ENCODE assay signal across 8 cellular contexts in the genomic region with DNA sequence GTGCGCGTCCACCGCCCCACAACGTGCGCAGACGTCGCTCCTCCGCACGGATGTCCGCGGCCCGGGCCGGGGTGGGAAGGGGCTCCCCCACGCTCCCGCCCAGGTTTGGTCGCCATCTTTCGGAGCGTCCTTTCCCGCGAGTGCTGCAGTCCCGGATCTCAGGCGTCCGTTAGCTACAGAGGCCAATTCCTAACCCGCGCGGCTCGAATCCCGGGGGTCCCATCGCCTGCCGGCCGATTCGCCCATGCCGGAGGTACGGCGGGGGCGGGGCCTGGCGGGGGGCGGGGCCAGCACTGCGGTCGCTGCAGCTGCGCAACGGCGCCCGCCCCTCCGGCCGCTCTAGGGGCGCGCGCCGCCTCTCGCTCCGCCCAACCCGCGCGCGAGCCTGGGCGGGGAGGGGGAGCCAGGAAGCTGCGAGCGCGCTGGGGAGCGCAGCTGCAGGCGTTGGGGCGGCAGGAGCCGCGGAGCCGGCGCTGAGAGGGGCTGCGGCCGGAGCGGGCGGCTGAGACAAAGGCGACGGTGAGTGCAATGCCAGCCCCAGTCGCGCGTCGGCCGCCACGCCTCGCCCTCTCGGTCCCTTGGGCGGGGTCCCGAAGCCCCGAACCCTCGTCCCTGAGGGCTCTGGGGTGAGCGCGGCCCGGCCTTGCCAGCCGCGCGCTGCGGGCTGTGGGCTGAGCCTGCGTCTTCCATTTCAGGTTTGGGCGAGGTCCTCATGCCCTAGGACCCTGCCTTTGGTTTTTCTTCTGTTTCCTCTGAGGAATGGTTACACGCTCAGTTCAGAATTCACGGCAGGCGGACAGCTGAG. TPM values are rescaled to one million over a fixed set of nuclear protein-coding genes. Genes with fewer than 3 reads are reported as not detected.
DNase-seq lines count a peak whose midpoint lies in the region; ATAC-seq and TF ChIP-seq lines count a peak whose summit lies in the region.

A gene with protein sequence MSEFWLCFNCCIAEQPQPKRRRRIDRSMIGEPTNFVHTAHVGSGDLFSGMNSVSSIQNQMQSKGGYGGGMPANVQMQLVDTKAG (plus strand): TSS at position 406 of the 805 bp plus-strand sequence. CDS start 95,441 bp downstream, outside the sequence.

- ATAC-seq in GM19023 (IDR thresholded peaks at IDR 0.05; ENCODE audit: unreplicated experiment) (peak; percentile 88), HG03280 (IDR thresholded peaks at IDR 0.05; ENCODE audit: unreplicated experiment) (peak; percentile 85)

- TF ChIP-seq RAD21 in liver (IDR thresholded peaks at IDR 0.05), result no peak

- H3K4me3 ChIP-seq in liver (ENCODE audit: low read depth in 1 of 3, low read length in 3 of 3), result peak within 1 kb of the TSS; percentile 87 to 99 (median 93)

- H3K36me3 ChIP-seq in liver (ENCODE audit: control insufficient read depth in 4 of 4, insufficient read depth in 3 of 4, low read depth in 1 of 4, low read length in 3 of 4), result no peaks in the 10 kb centered on the region

- no peaks in the 10 kb centered on the region for H3K9me3 ChIP-seq in liver (ENCODE audit: control insufficient read depth in 4 of 4, low read length in 3 of 4)

- WGBS in liver, result under 1% methylated on average over 97 of the region's 97 CpGs

- peaks cover 3 to 15% (median 7%) of the 10 kb centered on the region in 4 donors for H3K4me1 ChIP-seq in liver (ENCODE audit: control insufficient read depth in 4 of 4, insufficient read depth in 4 of 4, low read length in 3 of 4)

- peak within 1 kb of the TSS; percentile 67 to 77 for H3K9ac ChIP-seq in liver (ENCODE audit: low read depth in 1 of 2, low read length in 2 of 2)

- TF ChIP-seq CTCF in liver (IDR thresholded peaks at IDR 0.05; ENCODE audit: low read depth, low read length, missing input control), result no peak

- no peaks in the 10 kb centered on the region for H3K27me3 ChIP-seq in liver (ENCODE audit: control insufficient read depth in 4 of 4, insufficient read depth in 4 of 4, low read length in 3 of 4)

- peak; percentile 93 for DNase-seq in Ammon's horn (ENCODE audit: low spot score)
- DNase-seq in NCI-H526 treated with DMSO at 0.1 percent for 48 hours (lab: John Stamatoyannopoulos, UW), result peak; percentile 54
- peak; percentile 70 for DNase-seq in activated CD4-positive, alpha-beta T cell treated with anti-CD3 and anti-CD28 coated beads, Interleukin-2, amount 50 U/mL, for 24 hours (ENCODE audit: low read depth in 1 of 2, low spot score in 1 of 2)
- peak; percentile 92 for DNase-seq in dermis blood vessel endothelial cell
- DNase-seq in stimulated activated CD4-positive, alpha-beta T cell treated with anti-CD3 and anti-CD28 coated beads, Interleukin-4, amount 100 ng/mL, for 24 hours, result peak; percentile 80

- peak within 1 kb of the TSS; percentile 91 for H3K27ac ChIP-seq in liver (ENCODE audit: low read depth in 1 of 2, low read length in 2 of 2)

TF ChIP-seq in liver, 16 proteins besides CTCF, POLR2A, EP300 and RAD21:
- peak; percentile 53 for TF ChIP-seq YY1 (IDR thresholded peaks at IDR 0.05)
- no peak for TF ChIP-seq JUND (IDR thresholded peaks at IDR 0.05)
TF ChIP-seq in liver: peak in this region for 1.

RNA-seq across cellular contexts. Expression of the gene that starts here (rescaled TPM):
- total RNA-seq in dermis blood vessel endothelial cell, result 54.6 and 55.5 TPM in 2 replicates
- total RNA-seq in liver, result 10 to 100 TPM; 20.1 to 31.7 TPM
- 10 to 100 TPM in 1 of 2 donors, 1 to 10 TPM in 1; 7.8 to 13.9 TPM for polyA plus RNA-seq in liver

Comparison
In these comparisons a context has a peak if more than half of its experiments do, and no peak if none do; other contexts are left out.
1. Peak in every context shown above with its lines: DNase-seq, ATAC-seq, H3K4me3 ChIP-seq and H3K27ac ChIP-seq.